Comparison of ENCODE assay signal across 10 cellular contexts in the genomic region with DNA sequence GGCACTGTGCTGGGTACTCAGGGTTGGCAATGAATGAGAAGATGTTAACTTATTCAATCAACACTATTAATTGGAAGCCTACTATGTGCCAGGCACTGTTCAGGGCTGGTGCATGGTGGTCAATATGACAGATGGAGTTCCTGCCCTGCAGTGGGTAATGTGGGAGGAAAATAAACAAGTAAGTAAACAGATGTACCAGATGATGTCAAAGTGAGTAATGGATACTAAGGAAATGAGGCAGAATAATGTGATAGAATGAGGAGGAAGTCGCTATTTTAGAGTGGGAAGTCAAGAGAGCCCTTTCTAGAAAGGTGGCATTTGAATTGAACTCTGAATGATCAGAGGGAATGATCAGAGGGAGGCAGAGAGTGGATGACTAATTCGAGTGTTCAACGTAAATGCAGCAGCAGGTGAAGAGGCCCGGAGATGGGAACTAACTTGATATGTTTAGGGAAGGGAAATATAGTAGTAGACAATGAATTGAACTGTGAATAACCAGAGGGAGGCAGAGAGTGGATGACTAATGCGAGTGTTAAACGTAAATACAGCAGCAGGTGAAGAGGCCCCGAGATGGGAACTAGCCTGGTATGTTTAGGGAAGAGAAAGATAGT.
"Had no signal": no experiment of that assay in that cellular context is flagged by ENCODE, and none has a peak within 500 bp of the region (broad histone marks: within the 10 kb centered on the region; RNA-seq: fewer than 3 reads in every experiment).

No MANE protein-coding gene starts in this region.

- H3K27me3 ChIP-seq: neutrophil, transverse colon had no signal

- H3K4me1 Mint-ChIP-seq: naive thymus-derived CD8-positive, alpha-beta T cell had no signal

- H3K27ac ChIP-seq: dorsolateral prefrontal cortex, neutrophil, transverse colon, VCaP had no signal

- H3K9me3 Mint-ChIP-seq: naive thymus-derived CD8-positive, alpha-beta T cell had no signal

- H3K4me1 ChIP-seq: transverse colon had no signal

- ATAC-seq: esophagus mucosa; naive thymus-derived CD8-positive, alpha-beta T cell had no signal

- H3K36me3 Mint-ChIP-seq: naive thymus-derived CD8-positive, alpha-beta T cell had no signal

- DNase-seq: activated naive CD4-positive, alpha-beta T cell; anterior cingulate cortex; dorsolateral prefrontal cortex; naive thymus-derived CD8-positive, alpha-beta T cell; posterior cingulate gyrus; SK-N-SH; transverse colon had no signal

- H3K27ac Mint-ChIP-seq: naive thymus-derived CD8-positive, alpha-beta T cell had no signal

- H3K4me3 Mint-ChIP-seq: naive thymus-derived CD8-positive, alpha-beta T cell had no signal
